Comparison of ENCODE assay signal across 1 cellular context in the genomic region with DNA sequence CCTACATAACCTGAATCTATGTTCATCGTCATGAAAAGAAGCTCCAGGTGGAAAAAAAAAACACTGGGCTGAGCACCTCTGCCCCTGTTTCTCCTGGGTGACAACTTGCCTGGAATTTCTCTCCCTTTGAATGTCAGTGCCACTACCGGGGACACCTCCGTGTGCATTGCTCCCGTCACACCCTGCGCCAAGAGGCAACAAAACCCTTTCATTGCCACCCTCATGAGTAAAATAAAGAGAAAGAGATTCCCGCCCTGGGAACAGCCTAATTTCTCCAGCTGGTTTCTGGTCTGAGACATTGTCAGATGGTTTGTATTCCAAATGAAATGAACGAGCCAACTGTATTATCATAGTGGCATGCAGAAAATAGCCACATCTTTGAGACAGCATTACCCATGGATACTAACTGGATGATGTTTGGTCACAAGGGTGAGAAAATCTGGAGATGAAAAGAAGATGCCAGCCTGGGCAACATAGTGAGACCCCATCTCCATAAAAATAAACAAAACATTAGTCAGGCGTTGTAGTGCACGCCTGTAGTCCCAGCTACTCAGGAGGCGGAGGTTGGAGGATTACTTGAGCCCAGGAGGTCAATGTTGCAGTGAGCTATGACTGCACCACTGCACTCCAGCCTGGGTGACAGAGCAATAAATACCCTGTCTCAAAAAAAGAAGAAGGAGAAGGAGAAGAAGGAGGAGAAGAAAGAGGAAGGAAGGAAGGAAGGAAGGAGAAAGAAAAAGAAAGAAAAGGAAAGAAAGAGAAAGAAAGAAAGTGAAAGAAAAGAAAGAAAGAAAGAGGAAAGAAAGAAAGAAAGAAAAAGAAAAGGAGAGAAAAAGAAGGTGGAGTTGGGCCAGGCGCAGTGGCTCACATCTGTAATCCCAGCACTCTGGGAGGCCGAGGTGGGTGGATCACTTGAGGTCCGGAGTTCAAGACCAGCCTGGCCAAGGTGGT.
TF ChIP-seq lines count a peak whose summit lies in the region.

No MANE protein-coding gene starts in this region.

TF ChIP-seq in HepG2, 621 proteins besides CTCF, POLR2A, EP300 and RAD21 (continues in another document):
- TF ChIP-seq, protein P1, sequence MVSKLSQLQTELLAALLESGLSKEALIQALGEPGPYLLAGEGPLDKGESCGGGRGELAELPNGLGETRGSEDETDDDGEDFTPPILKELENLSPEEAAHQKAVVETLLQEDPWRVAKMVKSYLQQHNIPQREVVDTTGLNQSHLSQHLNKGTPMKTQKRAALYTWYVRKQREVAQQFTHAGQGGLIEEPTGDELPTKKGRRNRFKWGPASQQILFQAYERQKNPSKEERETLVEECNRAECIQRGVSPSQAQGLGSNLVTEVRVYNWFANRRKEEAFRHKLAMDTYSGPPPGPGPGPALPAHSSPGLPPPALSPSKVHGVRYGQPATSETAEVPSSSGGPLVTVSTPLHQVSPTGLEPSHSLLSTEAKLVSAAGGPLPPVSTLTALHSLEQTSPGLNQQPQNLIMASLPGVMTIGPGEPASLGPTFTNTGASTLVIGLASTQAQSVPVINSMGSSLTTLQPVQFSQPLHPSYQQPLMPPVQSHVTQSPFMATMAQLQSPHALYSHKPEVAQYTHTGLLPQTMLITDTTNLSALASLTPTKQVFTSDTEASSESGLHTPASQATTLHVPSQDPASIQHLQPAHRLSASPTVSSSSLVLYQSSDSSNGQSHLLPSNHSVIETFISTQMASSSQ (IDR thresholded peaks at IDR 0.05; ENCODE audit: low read depth), result no peak
- TF ChIP-seq, protein P1 (CRISPR knock-in tag; IDR thresholded peaks at IDR 0.05; ENCODE audit: borderline replicate concordance), result no peak
- TF ChIP-seq CBX2 (IDR thresholded peaks at IDR 0.05; ENCODE audit: low read depth, low read length) (no peak), CBX2 (CRISPR knock-in tag; IDR thresholded peaks at IDR 0.05; ENCODE audit: low read depth) (no peak), DR1 (CRISPR knock-in tag; IDR thresholded peaks at IDR 0.05) (no peak), CC2D1A (CRISPR knock-in tag; IDR thresholded peaks at IDR 0.05) (no peak), HDAC6 (IDR thresholded peaks at IDR 0.05; ENCODE audit: low read depth, low read length) (no peak), ATM (IDR thresholded peaks at IDR 0.05; ENCODE audit: borderline replicate concordance) (no peak), MBNL3 (CRISPR knock-in tag; conservative IDR thresholded peaks at IDR 0.05) (no peak), ZNF101 (CRISPR knock-in tag; IDR thresholded peaks at IDR 0.05; ENCODE audit: borderline replicate concordance, low read depth) (no peak), ZNF557 (CRISPR knock-in tag; IDR thresholded peaks at IDR 0.05) (no peak), ZFP62 (CRISPR knock-in tag; IDR thresholded peaks at IDR 0.05) (no peak), RBAK (CRISPR knock-in tag; IDR thresholded peaks at IDR 0.05) (no peak), ZNF788 (CRISPR knock-in tag; IDR thresholded peaks at IDR 0.05; ENCODE audit: borderline replicate concordance) (no peak), IKZF1 (IDR thresholded peaks at IDR 0.05) (no peak), FOXA3 (CRISPR knock-in tag; IDR thresholded peaks at IDR 0.05) (no peak), ONECUT2 (CRISPR knock-in tag; IDR thresholded peaks at IDR 0.05) (no peak), ZNF749 (CRISPR knock-in tag; IDR thresholded peaks at IDR 0.05; ENCODE audit: borderline replicate concordance) (no peak), PRPF4 (IDR thresholded peaks at IDR 0.05; ENCODE audit: low read depth, low read length, poor library complexity, severe bottlenecking) (no peak), HOXD1 (CRISPR knock-in tag; IDR thresholded peaks at IDR 0.05) (no peak), RAD51 (IDR thresholded peaks at IDR 0.05; ENCODE audit: borderline replicate concordance) (no peak), TRIM24 (CRISPR knock-in tag; IDR thresholded peaks at IDR 0.05) (no peak), ZNF34 (CRISPR knock-in tag; IDR thresholded peaks at IDR 0.05; ENCODE audit: borderline replicate concordance) (no peak), ATF2 (CRISPR knock-in tag; IDR thresholded peaks at IDR 0.05) (no peak), ZNF652 (CRISPR knock-in tag; IDR thresholded peaks at IDR 0.05; ENCODE audit: borderline replicate concordance, low read depth) (peak; percentile 91), SIX1 (CRISPR knock-in tag; IDR thresholded peaks at IDR 0.05; ENCODE audit: borderline replicate concordance) (no peak), ZNF121 (CRISPR knock-in tag; IDR thresholded peaks at IDR 0.05) (peak; percentile 93), ZNF274 (CRISPR knock-in tag; IDR thresholded peaks at IDR 0.05) (no peak), GMEB1 (CRISPR knock-in tag; IDR thresholded peaks at IDR 0.05; ENCODE audit: borderline replicate concordance) (no peak), GLI4 (CRISPR knock-in tag; IDR thresholded peaks at IDR 0.05; ENCODE audit: borderline replicate concordance) (no peak), SNAPC2 (CRISPR knock-in tag; IDR thresholded peaks at IDR 0.05) (no peak), PAXIP1 (CRISPR knock-in tag; conservative IDR thresholded peaks at IDR 0.05) (no peak), HNRNPLL (IDR thresholded peaks at IDR 0.05; ENCODE audit: low read depth, low read length, poor library complexity, severe bottlenecking) (no peak), CERS6 (CRISPR knock-in tag; IDR thresholded peaks at IDR 0.05) (no peak), ZNF432 (CRISPR knock-in tag; IDR thresholded peaks at IDR 0.05; ENCODE audit: borderline replicate concordance) (no peak), ZNF883 (CRISPR knock-in tag; IDR thresholded peaks at IDR 0.05; ENCODE audit: not compliant biosample characterization) (no peak), MLLT10 (CRISPR knock-in tag; IDR thresholded peaks at IDR 0.05) (no peak), ZMYM3 (CRISPR knock-in tag; IDR thresholded peaks at IDR 0.05) (peak; percentile 13; the same call in 1 of the 2 replicates), ZNF460 (CRISPR knock-in tag; IDR thresholded peaks at IDR 0.05; ENCODE audit: borderline replicate concordance) (no peak), ZNF138 (CRISPR knock-in tag; IDR thresholded peaks at IDR 0.05; ENCODE audit: low read depth) (no peak)
- TF ChIP-seq, protein P2, sequence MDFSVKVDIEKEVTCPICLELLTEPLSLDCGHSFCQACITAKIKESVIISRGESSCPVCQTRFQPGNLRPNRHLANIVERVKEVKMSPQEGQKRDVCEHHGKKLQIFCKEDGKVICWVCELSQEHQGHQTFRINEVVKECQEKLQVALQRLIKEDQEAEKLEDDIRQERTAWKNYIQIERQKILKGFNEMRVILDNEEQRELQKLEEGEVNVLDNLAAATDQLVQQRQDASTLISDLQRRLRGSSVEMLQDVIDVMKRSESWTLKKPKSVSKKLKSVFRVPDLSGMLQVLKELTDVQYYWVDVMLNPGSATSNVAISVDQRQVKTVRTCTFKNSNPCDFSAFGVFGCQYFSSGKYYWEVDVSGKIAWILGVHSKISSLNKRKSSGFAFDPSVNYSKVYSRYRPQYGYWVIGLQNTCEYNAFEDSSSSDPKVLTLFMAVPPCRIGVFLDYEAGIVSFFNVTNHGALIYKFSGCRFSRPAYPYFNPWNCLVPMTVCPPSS (IDR thresholded peaks at IDR 0.05), result no peak
- TF ChIP-seq, protein P3, sequence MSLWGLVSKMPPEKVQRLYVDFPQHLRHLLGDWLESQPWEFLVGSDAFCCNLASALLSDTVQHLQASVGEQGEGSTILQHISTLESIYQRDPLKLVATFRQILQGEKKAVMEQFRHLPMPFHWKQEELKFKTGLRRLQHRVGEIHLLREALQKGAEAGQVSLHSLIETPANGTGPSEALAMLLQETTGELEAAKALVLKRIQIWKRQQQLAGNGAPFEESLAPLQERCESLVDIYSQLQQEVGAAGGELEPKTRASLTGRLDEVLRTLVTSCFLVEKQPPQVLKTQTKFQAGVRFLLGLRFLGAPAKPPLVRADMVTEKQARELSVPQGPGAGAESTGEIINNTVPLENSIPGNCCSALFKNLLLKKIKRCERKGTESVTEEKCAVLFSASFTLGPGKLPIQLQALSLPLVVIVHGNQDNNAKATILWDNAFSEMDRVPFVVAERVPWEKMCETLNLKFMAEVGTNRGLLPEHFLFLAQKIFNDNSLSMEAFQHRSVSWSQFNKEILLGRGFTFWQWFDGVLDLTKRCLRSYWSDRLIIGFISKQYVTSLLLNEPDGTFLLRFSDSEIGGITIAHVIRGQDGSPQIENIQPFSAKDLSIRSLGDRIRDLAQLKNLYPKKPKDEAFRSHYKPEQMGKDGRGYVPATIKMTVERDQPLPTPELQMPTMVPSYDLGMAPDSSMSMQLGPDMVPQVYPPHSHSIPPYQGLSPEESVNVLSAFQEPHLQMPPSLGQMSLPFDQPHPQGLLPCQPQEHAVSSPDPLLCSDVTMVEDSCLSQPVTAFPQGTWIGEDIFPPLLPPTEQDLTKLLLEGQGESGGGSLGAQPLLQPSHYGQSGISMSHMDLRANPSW (CRISPR knock-in tag; IDR thresholded peaks at IDR 0.05; ENCODE audit: borderline replicate concordance), result no peak
- TF ChIP-seq, protein P4, sequence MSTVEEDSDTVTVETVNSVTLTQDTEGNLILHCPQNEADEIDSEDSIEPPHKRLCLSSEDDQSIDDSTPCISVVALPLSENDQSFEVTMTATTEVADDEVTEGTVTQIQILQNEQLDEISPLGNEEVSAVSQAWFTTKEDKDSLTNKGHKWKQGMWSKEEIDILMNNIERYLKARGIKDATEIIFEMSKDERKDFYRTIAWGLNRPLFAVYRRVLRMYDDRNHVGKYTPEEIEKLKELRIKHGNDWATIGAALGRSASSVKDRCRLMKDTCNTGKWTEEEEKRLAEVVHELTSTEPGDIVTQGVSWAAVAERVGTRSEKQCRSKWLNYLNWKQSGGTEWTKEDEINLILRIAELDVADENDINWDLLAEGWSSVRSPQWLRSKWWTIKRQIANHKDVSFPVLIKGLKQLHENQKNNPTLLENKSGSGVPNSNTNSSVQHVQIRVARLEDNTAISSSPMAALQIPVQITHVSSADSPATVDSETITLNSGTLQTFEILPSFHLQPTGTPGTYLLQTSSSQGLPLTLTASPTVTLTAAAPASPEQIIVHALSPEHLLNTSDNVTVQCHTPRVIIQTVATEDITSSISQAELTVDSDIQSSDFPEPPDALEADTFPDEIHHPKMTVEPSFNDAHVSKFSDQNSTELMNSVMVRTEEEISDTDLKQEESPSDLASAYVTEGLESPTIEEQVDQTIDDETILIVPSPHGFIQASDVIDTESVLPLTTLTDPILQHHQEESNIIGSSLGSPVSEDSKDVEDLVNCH (CRISPR knock-in tag; IDR thresholded peaks at IDR 0.05), result no peak
